In the genomic region with DNA sequence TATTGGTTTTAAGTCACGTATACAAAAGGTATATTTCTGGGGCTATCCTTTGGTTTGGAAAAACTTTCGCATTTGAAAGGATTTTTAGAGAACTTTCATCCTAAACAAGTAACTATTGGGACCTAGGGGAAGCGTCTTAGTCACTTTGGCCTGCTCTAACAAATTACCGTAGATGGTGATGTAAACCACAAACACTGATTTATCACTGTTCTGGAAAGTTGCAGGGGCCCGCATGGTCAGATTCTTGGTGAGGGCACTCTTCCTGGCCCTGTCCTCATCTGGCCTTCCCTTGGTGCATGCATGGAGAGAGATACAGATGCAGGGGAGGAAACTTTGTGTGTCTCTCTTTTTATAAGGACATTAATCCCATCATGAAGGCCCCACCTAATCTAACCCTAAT, we compare ENCODE assay signal across 17 cellular contexts. TPM values are rescaled to one million over a fixed set of nuclear protein-coding genes. Genes with fewer than 3 reads are reported as not detected.
A peak's percentile ranks its signal among the peaks of the same experiment; 100 is the strongest.
DNase-seq lines count a peak whose midpoint lies in the region; ATAC-seq and TF ChIP-seq lines count a peak whose summit lies in the region.
"Had no signal": no experiment of that assay in that cellular context is flagged by ENCODE, and none has a peak within 500 bp of the region (broad histone marks: within the 10 kb centered on the region; RNA-seq: fewer than 3 reads in every experiment).

No MANE protein-coding gene starts in this region.

- H4K20me1 ChIP-seq in GM23338 (replicated peaks; ENCODE audit: insufficient read depth): no peaks in the 10 kb centered on the region

- H3K79me2 ChIP-seq in GM23338 (replicated peaks; ENCODE audit: insufficient read depth) (no peaks in the 10 kb centered on the region), trophoblast cell (ENCODE audit: control insufficient read depth, insufficient read depth, low read length, poor library complexity) (no peaks in the 10 kb centered on the region)

- WGBS in trophoblast cell (ENCODE audit: extremely low coverage, insufficient coverage, insufficient read length): no CpG with 5 or more reads among the region's 5 CpGs

- H3F3A ChIP-seq in GM23338 (replicated peaks; ENCODE audit: low read depth): no peaks in the 10 kb centered on the region

- H4K12ac ChIP-seq in trophoblast cell (ENCODE audit: low read depth, low read length): no peak overlapping the region

- no peak overlapping the region for H3K27ac Mint-ChIP-seq in GM23338
- H3K27ac Mint-ChIP-seq in dendritic cell treated with granulocyte-macrophage colony-stimulating factor and Interleukin-4, amounts not matched to agents 40 ng/mL and 50 ng/mL, for 4 days: peak overlapping the region; percentile 1
- H3K27ac Mint-ChIP-seq: CD4-positive, alpha-beta memory T cell had no signal

- H3K4me2 ChIP-seq in GM23338: no peak overlapping the region
- no peak overlapping the region for H3K4me2 ChIP-seq in trophoblast cell (ENCODE audit: low read length)

- no peak overlapping the region for H3K18ac ChIP-seq in trophoblast cell (ENCODE audit: low read length)

- no peak overlapping the region for H3K9ac ChIP-seq in trophoblast cell (ENCODE audit: low read length)
- H3K9ac ChIP-seq: GM23248 had no signal

- intact Hi-C loops in dendritic cell treated with granulocyte-macrophage colony-stimulating factor and Interleukin-4, amounts not matched to agents 40 ng/mL and 50 ng/mL, for 4 days (cut with micrococcal nuclease): no loop called here

- H2BK12ac ChIP-seq in trophoblast cell (ENCODE audit: low read length): no peak overlapping the region

- H4K8ac ChIP-seq in trophoblast cell (ENCODE audit: low read depth, low read length): no peak overlapping the region

- H2BK120ac ChIP-seq in trophoblast cell (ENCODE audit: insufficient read depth, low read length, poor library complexity): no peak overlapping the region

- TF ChIP-seq CTCF in GM23338 (conservative IDR thresholded peaks at IDR 0.05; ENCODE audit: low read depth in 2 of 2): no peak

- H3K27me3 ChIP-seq in GM23338 (ENCODE audit: insufficient read depth): no peaks in the 10 kb centered on the region
- H3K27me3 ChIP-seq in trophoblast cell (ENCODE audit: insufficient read depth, low read length): no peaks in the 10 kb centered on the region
- H3K27me3 ChIP-seq: BE2C had no signal

- no peak overlapping the region for H3K23ac ChIP-seq in trophoblast cell (ENCODE audit: low read length)

- H2AFZ ChIP-seq in GM23338: peak overlapping the region; percentile 83; the same call in 1 of the 2 replicates
- H2AFZ ChIP-seq in trophoblast cell (ENCODE audit: insufficient read depth, low read length, poor library complexity): no peak overlapping the region
- H2AFZ ChIP-seq: GM23248 had no signal

- H3K36me3 Mint-ChIP-seq in GM23338 (ENCODE audit: low read depth): no peaks in the 10 kb centered on the region
- H3K36me3 Mint-ChIP-seq in dendritic cell treated with granulocyte-macrophage colony-stimulating factor and Interleukin-4, amounts not matched to agents 40 ng/mL and 50 ng/mL, for 4 days (ENCODE audit: low read depth): no peaks in the 10 kb centered on the region
- H3K36me3 Mint-ChIP-seq: CD4-positive, alpha-beta memory T cell had no signal

- no peak overlapping the region for H4K91ac ChIP-seq in trophoblast cell (ENCODE audit: low read depth, low read length)

- H3K27ac ChIP-seq in GM23338 (ENCODE audit: low read depth): no peak overlapping the region
- H3K27ac ChIP-seq in trophoblast cell (ENCODE audit: low read depth, low read length): no peak overlapping the region
- H3K27ac ChIP-seq: C4-2B, GM23248 had no signal

- H3K36me3 ChIP-seq in GM23338 (ENCODE audit: insufficient read depth) (no peaks in the 10 kb centered on the region), trophoblast cell (ENCODE audit: control insufficient read depth in 1 of 2, insufficient read depth in 2 of 2, low read length in 2 of 2) (no peaks in the 10 kb centered on the region)
- H3K36me3 ChIP-seq: BE2C had no signal

- no peak overlapping the region for H3K4me3 ChIP-seq in GM23338
- no peak overlapping the region for H3K4me3 ChIP-seq in trophoblast cell (ENCODE audit: low read depth, low read length)
- H3K4me3 ChIP-seq: GM23248 had no signal

- no peaks in the 10 kb centered on the region for H3K9me2 ChIP-seq in GM23338 (ENCODE audit: insufficient read depth)

- peaks cover 3% of the 10 kb centered on the region; the same call in 1 of the 3 replicates for H3K9me3 Mint-ChIP-seq in GM23338
- H3K9me3 Mint-ChIP-seq in dendritic cell treated with granulocyte-macrophage colony-stimulating factor and Interleukin-4, amounts not matched to agents 40 ng/mL and 50 ng/mL, for 4 days: no peaks in the 10 kb centered on the region
- H3K9me3 Mint-ChIP-seq: CD4-positive, alpha-beta memory T cell had no signal

- H3K4ac ChIP-seq in trophoblast cell (ENCODE audit: low read depth, low read length): no peak overlapping the region

- no peak overlapping the region for H2AK5ac ChIP-seq in trophoblast cell (ENCODE audit: low read length)

- peaks cover 9% of the 10 kb centered on the region for H3K27me3 Mint-ChIP-seq in GM23338 (ENCODE audit: insufficient read depth, low read depth, poor library complexity)
- H3K27me3 Mint-ChIP-seq in dendritic cell treated with granulocyte-macrophage colony-stimulating factor and Interleukin-4, amounts not matched to agents 40 ng/mL and 50 ng/mL, for 4 days: peaks cover 2% of the 10 kb centered on the region

- H2BK5ac ChIP-seq in trophoblast cell (ENCODE audit: low read depth, low read length, poor library complexity): no peak overlapping the region

- H3K79me1 ChIP-seq in trophoblast cell (ENCODE audit: low read length): no peaks in the 10 kb centered on the region

- no peak overlapping the region for H3K14ac ChIP-seq in trophoblast cell (ENCODE audit: low read length)

- peaks cover 3% of the 10 kb centered on the region for H3K9me3 ChIP-seq in trophoblast cell (ENCODE audit: insufficient read depth, low read depth, low read length)
- H3K9me3 ChIP-seq: BE2C had no signal

- no peak for ATAC-seq in GM23338
- no peak for ATAC-seq in activated CD4-positive, CD25-positive, alpha-beta regulatory T cell treated with anti-CD3 and anti-CD28 coated beads, Interleukin-2, amount 50 U/mL, for 24 hours

- H3K4me1 ChIP-seq in GM23338 (ENCODE audit: insufficient read depth) (no peaks in the 10 kb centered on the region), trophoblast cell (ENCODE audit: control insufficient read depth in 1 of 2, insufficient read depth in 2 of 2, low read length in 2 of 2) (no peaks in the 10 kb centered on the region)
- H3K4me1 ChIP-seq: BE2C had no signal

- H3K4me3 Mint-ChIP-seq in GM23338: no peak overlapping the region
- no peak overlapping the region for H3K4me3 Mint-ChIP-seq in dendritic cell treated with granulocyte-macrophage colony-stimulating factor and Interleukin-4, amounts not matched to agents 40 ng/mL and 50 ng/mL, for 4 days
- H3K4me3 Mint-ChIP-seq: CD4-positive, alpha-beta memory T cell had no signal

- H3K4me1 Mint-ChIP-seq in GM23338: no peaks in the 10 kb centered on the region
- peaks cover 50% of the 10 kb centered on the region for H3K4me1 Mint-ChIP-seq in dendritic cell treated with granulocyte-macrophage colony-stimulating factor and Interleukin-4, amounts not matched to agents 40 ng/mL and 50 ng/mL, for 4 days (ENCODE audit: low read depth)
- H3K4me1 Mint-ChIP-seq: CD4-positive, alpha-beta memory T cell had no signal

- no peak for DNase-seq in GM23338 (ENCODE audit: low spot score)
- peak; percentile 65 for DNase-seq in amniotic epithelial cell (ENCODE audit: low read depth)
- peak; percentile 14 to 39 for DNase-seq in trophoblast cell
- no peak for DNase-seq in amniotic stem cell (lab: John Stamatoyannopoulos, UW)
- DNase-seq in activated naive CD4-positive, alpha-beta T cell (lab: John Stamatoyannopoulos, UW): no peak
- DNase-seq in NCI-H1436 (lab: John Stamatoyannopoulos, UW): no peak
- DNase-seq: BE2C; CD4-positive, alpha-beta memory T cell; DMS153; DMS79 treated with DMSO at 0.1 percent for 48 hours; EL; GM23248; H7 had no signal

TF ChIP-seq in GM23338, 12 proteins besides CTCF, POLR2A, EP300 and RAD21 (continues in another document):
- no peak for TF ChIP-seq JUNB (IDR thresholded peaks at IDR 0.05; ENCODE audit: unreplicated experiment)
- no peak for TF ChIP-seq NANOG (IDR thresholded peaks at IDR 0.05; ENCODE audit: borderline replicate concordance)
- TF ChIP-seq ZNF114 (CRISPR knock-in tag; IDR thresholded peaks at IDR 0.05): no peak

RNA-seq across cellular contexts. Expression of a gene that starts 49.1 kb away (rescaled TPM):
- not detected in 2 replicates for total RNA-seq in GM23338 (2014; rRNA removed; shearing (Covaris generic))
- not detected in 2 replicates for polyA plus RNA-seq in GM23338 (2016; fragmentation: Nextera tagmentation; extraction: Ambion mirVana)
- not detected in 2 replicates for polyA plus RNA-seq in trophoblast cell (2013)
- total RNA-seq: CD4-positive, alpha-beta memory T cell; GM23248; H7; HT-29 had no signal
- polyA plus RNA-seq: CD4-positive, alpha-beta memory T cell; GM23248 had no signal

Comparison
In these comparisons a context has a peak if more than half of its experiments do, and no peak if none do; other contexts are left out.
1. DNase-seq: peak in amniotic epithelial cell (single experiment) and trophoblast cell (2 of 2); none in GM23338 (single experiment), amniotic stem cell (single experiment), activated naive CD4-positive, alpha-beta T cell (0 of 4) and NCI-H1436 (single experiment).